28 cellular contexts compared by ENCODE assay signal in genomic region chr7:78043159-78043558, GRCh38.
"Had no signal": no experiment of that assay in that cellular context is flagged by ENCODE, and none has a peak within 500 bp of the region (broad histone marks: within the 10 kb centered on the region; RNA-seq: fewer than 3 reads in every experiment).

No MANE protein-coding gene starts in this region.

- H3K9me3 ChIP-seq: neutrophil, pancreas, psoas muscle, spleen, stomach, thoracic aorta, thyroid gland, tibial nerve, upper lobe of left lung, vagina had no signal

- H3K4me1 Mint-ChIP-seq: naive thymus-derived CD8-positive, alpha-beta T cell; neural crest cell; stimulated activated effector memory CD8-positive, alpha-beta T cell treated with anti-CD3 and anti-CD28 coated beads, Interleukin-12 subunit alpha, Interleukin-12 subunit beta, amount 100 ng/mL, for 72 hours had no signal

- H3K4me3 Mint-ChIP-seq: naive thymus-derived CD8-positive, alpha-beta T cell; natural killer cell treated with Interleukin-12 subunit alpha and Interleukin-12 subunit beta and Interleukin-15 and Interleukin-18, amount 100 ng/mL, for 72 hours; nephron progenitor cell; neural crest cell; stimulated activated effector memory CD8-positive, alpha-beta T cell treated with anti-CD3 and anti-CD28 coated beads, Interleukin-12 subunit alpha, Interleukin-12 subunit beta, amount 100 ng/mL, for 72 hours; stimulated activated naive B cell treated with anti-CD40 and anti-IgM and Interleukin-4, amounts not matched to agents 10 μg/mL and 1 μg/mL and 100 μg/mL, for 72 hours; stimulated activated naive CD8-positive, alpha-beta T cell treated with anti-CD3 and anti-CD28 coated beads, Interleukin-15, Interleukin-2, amounts not matched to agents 100 ng/mL and 50 ng/mL, for 24 hours had no signal

- H3K36me3 Mint-ChIP-seq: naive thymus-derived CD8-positive, alpha-beta T cell; natural killer cell treated with Interleukin-12 subunit alpha and Interleukin-12 subunit beta and Interleukin-15 and Interleukin-18, amount 100 ng/mL, for 72 hours; stimulated activated effector memory CD8-positive, alpha-beta T cell treated with anti-CD3 and anti-CD28 coated beads, Interleukin-12 subunit alpha, Interleukin-12 subunit beta, amount 100 ng/mL, for 72 hours; stimulated activated naive B cell treated with anti-CD40 and anti-IgM and Interleukin-4, amounts not matched to agents 10 μg/mL and 1 μg/mL and 100 μg/mL, for 72 hours had no signal

- FAIRE-seq: pancreas, urothelium cell line had no signal

- H3K27me3 ChIP-seq: pancreas, stomach, thyroid gland, tibial nerve, upper lobe of left lung, vagina had no signal

- ATAC-seq: naive thymus-derived CD8-positive, alpha-beta T cell; natural killer cell treated with Interleukin-12 subunit alpha and Interleukin-12 subunit beta and Interleukin-15 and Interleukin-18, amount 100 ng/mL, for 72 hours; psoas muscle; right cardiac atrium; sciatic nerve; stimulated activated effector memory CD8-positive, alpha-beta T cell treated with anti-CD3 and anti-CD28 coated beads, Interleukin-12 subunit alpha, Interleukin-12 subunit beta, amount 100 ng/mL, for 72 hours; stimulated activated naive B cell treated with anti-CD40 and anti-IgM and Interleukin-4, amounts not matched to agents 10 μg/mL and 1 μg/mL and 100 μg/mL, for 72 hours had no signal

- H3K27ac ChIP-seq: neutrophil, pancreas, psoas muscle, skin epidermis, spleen, stomach, thoracic aorta, thyroid gland, tibial nerve, upper lobe of left lung, vagina had no signal

- H3K4me3 ChIP-seq: pancreas, psoas muscle, skin epidermis, smooth muscle cell, spleen, stomach, thoracic aorta, thyroid gland, tibial nerve, upper lobe of left lung, vagina had no signal

- H3K9me3 Mint-ChIP-seq: naive thymus-derived CD8-positive, alpha-beta T cell; natural killer cell treated with Interleukin-12 subunit alpha and Interleukin-12 subunit beta and Interleukin-15 and Interleukin-18, amount 100 ng/mL, for 72 hours; nephron progenitor cell; stimulated activated effector memory CD8-positive, alpha-beta T cell treated with anti-CD3 and anti-CD28 coated beads, Interleukin-12 subunit alpha, Interleukin-12 subunit beta, amount 100 ng/mL, for 72 hours; stimulated activated naive B cell treated with anti-CD40 and anti-IgM and Interleukin-4, amounts not matched to agents 10 μg/mL and 1 μg/mL and 100 μg/mL, for 72 hours; stimulated activated naive CD8-positive, alpha-beta T cell treated with anti-CD3 and anti-CD28 coated beads, Interleukin-15, Interleukin-2, amounts not matched to agents 100 ng/mL and 50 ng/mL, for 24 hours had no signal

- DNase-seq: naive thymus-derived CD8-positive, alpha-beta T cell; nephron progenitor cell; nucleus accumbens; pancreas; psoas muscle; right cardiac atrium; spleen; stimulated activated CD4-positive, alpha-beta T cell treated with anti-CD3 and anti-CD28 coated beads, Interleukin-12 subunit alpha, Interleukin-12 subunit beta, amount 100 ng/mL, for 4 hours; stimulated activated CD4-positive, alpha-beta T cell treated with anti-CD3 and anti-CD28 coated beads, Interleukin-1b, Interleukin-23, amount 100 ng/mL, for 48 hours; stimulated activated CD4-positive, alpha-beta T cell treated with anti-CD3 and anti-CD28 coated beads, Interleukin-4, amount 100 ng/mL, for 24 hours; stimulated activated naive B cell treated with anti-CD40 and anti-IgM and Interleukin-4, amounts not matched to agents 10 μg/mL and 1 μg/mL and 100 μg/mL, for 72 hours; stimulated activated naive CD4-positive, alpha-beta T cell treated with Interleukin-2 at 50 U/mL for 16 hours; stomach; thyroid gland; trophoblast cell; upper lobe of left lung had no signal

- H3K4me1 ChIP-seq: psoas muscle, vagina had no signal

- H3K27ac Mint-ChIP-seq: naive thymus-derived CD8-positive, alpha-beta T cell; natural killer cell treated with Interleukin-12 subunit alpha and Interleukin-12 subunit beta and Interleukin-15 and Interleukin-18, amount 100 ng/mL, for 72 hours; nephron progenitor cell; stimulated activated effector memory CD8-positive, alpha-beta T cell treated with anti-CD3 and anti-CD28 coated beads, Interleukin-12 subunit alpha, Interleukin-12 subunit beta, amount 100 ng/mL, for 72 hours; stimulated activated naive B cell treated with anti-CD40 and anti-IgM and Interleukin-4, amounts not matched to agents 10 μg/mL and 1 μg/mL and 100 μg/mL, for 72 hours; stimulated activated naive CD8-positive, alpha-beta T cell treated with anti-CD3 and anti-CD28 coated beads, Interleukin-15, Interleukin-2, amounts not matched to agents 100 ng/mL and 50 ng/mL, for 24 hours had no signal

- H3K4me2 ChIP-seq: smooth muscle cell had no signal

- H3K36me3 ChIP-seq: neutrophil, pancreas, spleen, stomach, thoracic aorta, thyroid gland, tibial nerve, upper lobe of left lung, vagina had no signal
